In genomic region chr14:43647302-43647701, GRCh38 we compare ENCODE assay signal across 1 cellular context.
TF ChIP-seq lines count a peak whose summit lies in the region.

No MANE protein-coding gene starts in this region.

TF ChIP-seq in WTC11, 78 proteins besides CTCF, POLR2A, EP300 and RAD21 (continued from another document):
- TF ChIP-seq ZNF532 (CRISPR knock-in tag; IDR thresholded peaks at IDR 0.05; ENCODE audit: borderline replicate concordance): no peak
- no peak for TF ChIP-seq GRHL2 (CRISPR knock-in tag; IDR thresholded peaks at IDR 0.05; ENCODE audit: insufficient replicate concordance, severe bottlenecking)
TF ChIP-seq in WTC11: peak in this region for 0.
